ENCODE assay signal across 28 cellular contexts in the genomic region with DNA sequence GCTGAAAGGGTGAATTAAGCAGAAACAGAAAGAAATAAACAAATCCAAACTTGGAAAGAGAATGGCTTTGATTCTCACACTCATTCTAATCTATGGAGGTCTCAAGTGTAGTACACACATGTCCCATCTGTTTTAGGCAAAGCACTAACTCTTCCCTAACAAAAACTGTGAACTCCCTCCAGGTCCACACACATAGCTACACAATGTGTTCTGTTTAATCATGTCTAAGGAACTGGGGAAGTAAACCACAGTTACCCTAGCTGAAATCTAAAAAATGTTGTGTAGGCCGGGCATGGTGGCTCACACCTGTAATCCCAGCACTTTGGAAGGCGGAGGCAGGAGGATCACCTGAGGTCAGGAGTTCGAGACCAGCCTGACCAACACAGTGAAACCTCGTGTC.
A peak's percentile ranks its signal among the peaks of the same experiment; 100 is the strongest.
DNase-seq lines count a peak whose midpoint lies in the region; ATAC-seq, FAIRE-seq and TF ChIP-seq lines count a peak whose summit lies in the region.
"Had no signal": no experiment of that assay in that cellular context is flagged by ENCODE, and none has a peak within 500 bp of the region (broad histone marks: within the 10 kb centered on the region; RNA-seq: fewer than 3 reads in every experiment).

No MANE protein-coding gene starts in this region.

- no peak overlapping the region for H4K8ac ChIP-seq in mesenchymal stem cell (ENCODE audit: low read length)

- H3K27me3 ChIP-seq in heart right ventricle (no peaks in the 10 kb centered on the region), astrocyte (ENCODE audit: insufficient read depth, low read length) (no peaks in the 10 kb centered on the region), mesenchymal stem cell (ENCODE audit: control insufficient read depth in 1 of 2, insufficient read depth in 1 of 2, low read length in 2 of 2) (no peaks in the 10 kb centered on the region)
- H3K27me3 ChIP-seq: BE2C, body of pancreas, neural progenitor cell had no signal

- TF ChIP-seq CTCF in heart right ventricle (IDR thresholded peaks at IDR 0.05) (no peak), astrocyte (IDR thresholded peaks at IDR 0.05; ENCODE audit: insufficient read depth, low read depth, low read length) (no peak)

- H2BK5ac ChIP-seq in mesenchymal stem cell (ENCODE audit: low read depth, low read length, poor library complexity, severe bottlenecking) = no peak overlapping the region

- peaks cover 0 to 15% (median 0%) of the 10 kb centered on the region in 9 donors for H3K4me1 ChIP-seq in heart right ventricle
- H3K4me1 ChIP-seq in astrocyte (ENCODE audit: insufficient read depth, low read length) = peaks cover 37% of the 10 kb centered on the region
- H3K4me1 ChIP-seq in mesenchymal stem cell (ENCODE audit: control insufficient read depth, insufficient read depth, low read depth, low read length) = peaks cover 1% of the 10 kb centered on the region
- H3K4me1 ChIP-seq: BE2C, body of pancreas, neural progenitor cell had no signal

- H3K23ac ChIP-seq in mesenchymal stem cell (ENCODE audit: low read length in 2 of 2) = no peak overlapping the region

- H3K9me3 ChIP-seq in heart right ventricle (no peaks in the 10 kb centered on the region), astrocyte (ENCODE audit: insufficient read depth, low read depth, low read length) (no peaks in the 10 kb centered on the region), mesenchymal stem cell (ENCODE audit: control insufficient read depth, low read length) (no peaks in the 10 kb centered on the region)
- H3K9me3 ChIP-seq: BE2C, body of pancreas had no signal

- ATAC-seq in heart right ventricle = no peak
- ATAC-seq in left cardiac atrium = no peak
- ATAC-seq in GM18870 (IDR thresholded peaks at IDR 0.05; ENCODE audit: unreplicated experiment) = no peak
- ATAC-seq: activated CD4-positive, alpha-beta T cell treated with anti-CD3 and anti-CD28 coated beads for 36 hours; activated CD8-positive, alpha-beta T cell treated with anti-CD3 and anti-CD28 coated beads, Interleukin-2, amount 10 ng/mL, durations not matched to agents 7 days and 5 days; body of pancreas; Right ventricle myocardium inferior; stimulated activated memory B cell treated with anti-CD40 and anti-IgM and Interleukin-4, amounts not matched to agents 10 μg/mL and 1 μg/mL and 100 μg/mL, for 72 hours had no signal

- H3K4me3 Mint-ChIP-seq in astrocyte (ENCODE audit: unreplicated experiment) = no peak overlapping the region
- H3K4me3 Mint-ChIP-seq: activated CD4-positive, alpha-beta T cell treated with anti-CD3 and anti-CD28 coated beads for 36 hours; activated CD8-positive, alpha-beta T cell treated with anti-CD3 and anti-CD28 coated beads, Interleukin-2, amount 10 ng/mL, durations not matched to agents 7 days and 5 days; CD8-positive, alpha-beta memory T cell; neural progenitor cell; stimulated activated memory B cell treated with anti-CD40 and anti-IgM and Interleukin-4, amounts not matched to agents 10 μg/mL and 1 μg/mL and 100 μg/mL, for 72 hours; T-helper 2 cell treated with Interferon-gamma antibody and Interleukin-4, amounts not matched to agents 5 μg/mL and 100 μg/mL, for 36 hours had no signal

- peak overlapping the region; percentile 74 to 85 for H3K18ac ChIP-seq in mesenchymal stem cell (ENCODE audit: low read depth in 1 of 2, low read length in 2 of 2)

- H3K9ac ChIP-seq in astrocyte (ENCODE audit: low read length) (peak overlapping the region; percentile 35), mesenchymal stem cell (ENCODE audit: low read length) (peak overlapping the region; percentile 70)
- H3K9ac ChIP-seq: neural progenitor cell had no signal

- no peak overlapping the region for H2BK120ac ChIP-seq in mesenchymal stem cell (ENCODE audit: low read depth, low read length)

- H3K4me1 Mint-ChIP-seq in astrocyte (ENCODE audit: low read depth, unreplicated experiment) = peaks cover 41% of the 10 kb centered on the region
- H3K4me1 Mint-ChIP-seq: CD8-positive, alpha-beta memory T cell; stimulated activated memory B cell treated with anti-CD40 and anti-IgM and Interleukin-4, amounts not matched to agents 10 μg/mL and 1 μg/mL and 100 μg/mL, for 72 hours had no signal

- peak overlapping the region; percentile 24 to 81 for H3K4ac ChIP-seq in mesenchymal stem cell (ENCODE audit: low read depth in 1 of 2, low read length in 2 of 2)

- H3K4me3 ChIP-seq in heart right ventricle = no peak overlapping the region
- H3K4me3 ChIP-seq in astrocyte (ENCODE audit: insufficient read depth, low read depth, low read length) = no peak overlapping the region
- no peak overlapping the region for H3K4me3 ChIP-seq in mesenchymal stem cell (ENCODE audit: insufficient read depth in 1 of 2, low read depth in 1 of 2, low read length in 2 of 2)
- H3K4me3 ChIP-seq: body of pancreas, neural progenitor cell had no signal

- DNase-seq in heart right ventricle = no peak
- no peak for DNase-seq in left cardiac atrium
- DNase-seq in astrocyte (ENCODE audit: low read depth) = no peak
- DNase-seq in mesenchymal stem cell = no peak
- no peak for DNase-seq in HPDE6-E6E7 (ENCODE audit: extremely low spot score)
- no peak for DNase-seq in GM03348 (ENCODE audit: low spot score)
- no peak for DNase-seq in RPMI8226
- DNase-seq: activated CD4-positive, alpha-beta T cell treated with anti-CD3 and anti-CD28 coated beads for 36 hours; activated CD8-positive, alpha-beta T cell treated with anti-CD3 and anti-CD28 coated beads, Interleukin-2, amount 10 ng/mL, durations not matched to agents 7 days and 5 days; activated gamma-delta T cell; BE2C; body of pancreas; CD8-positive, alpha-beta memory T cell; head of caudate nucleus; NCI-H1105 treated with DMSO at 0.1 percent for 48 hours; NCI-H2029 treated with DMSO at 0.1 percent for 48 hours; NCI-H226; NCI-H748 treated with DMSO at 0.1 percent for 48 hours; posterior cingulate gyrus; right cardiac atrium; stimulated activated CD4-positive, alpha-beta T cell treated with anti-CD3 and anti-CD28 coated beads, Interleukin-4, amount 100 ng/mL, for 4 hours had no signal

- H3K36me3 ChIP-seq in heart right ventricle = no peaks in the 10 kb centered on the region
- no peaks in the 10 kb centered on the region for H3K36me3 ChIP-seq in astrocyte (ENCODE audit: insufficient read depth, low read length)
- no peaks in the 10 kb centered on the region for H3K36me3 ChIP-seq in mesenchymal stem cell (ENCODE audit: control insufficient read depth in 1 of 2, insufficient read depth in 2 of 2, low read depth in 1 of 2, low read length in 2 of 2)
- H3K36me3 ChIP-seq: BE2C, neural progenitor cell had no signal

- peak overlapping the region; percentile 82 to 83 for H2BK12ac ChIP-seq in mesenchymal stem cell (ENCODE audit: low read length in 2 of 2)

- H2AFZ ChIP-seq in astrocyte (ENCODE audit: low read depth, low read length) (no peak overlapping the region), mesenchymal stem cell (ENCODE audit: low read depth, low read length) (no peak overlapping the region)
- H2AFZ ChIP-seq: neural progenitor cell had no signal

- H3K14ac ChIP-seq in mesenchymal stem cell (ENCODE audit: low read length in 2 of 2) = no peak overlapping the region

- H3K4me2 ChIP-seq in astrocyte (ENCODE audit: low read length) = peak overlapping the region; percentile 72
- no peak overlapping the region for H3K4me2 ChIP-seq in mesenchymal stem cell (ENCODE audit: low read length, poor library complexity, severe bottlenecking)
- H3K4me2 ChIP-seq: neural progenitor cell had no signal

- no peak overlapping the region for H4K91ac ChIP-seq in mesenchymal stem cell (ENCODE audit: low read length)

- no peaks in the 10 kb centered on the region for H3K79me2 ChIP-seq in astrocyte (ENCODE audit: insufficient read depth, low read length)

- H3K27ac Mint-ChIP-seq in astrocyte (ENCODE audit: unreplicated experiment) = peak overlapping the region; percentile 82
- H3K27ac Mint-ChIP-seq: activated CD4-positive, alpha-beta T cell treated with anti-CD3 and anti-CD28 coated beads for 36 hours; activated CD8-positive, alpha-beta T cell treated with anti-CD3 and anti-CD28 coated beads, Interleukin-2, amount 10 ng/mL, durations not matched to agents 7 days and 5 days; CD8-positive, alpha-beta memory T cell; neural progenitor cell; stimulated activated memory B cell treated with anti-CD40 and anti-IgM and Interleukin-4, amounts not matched to agents 10 μg/mL and 1 μg/mL and 100 μg/mL, for 72 hours; T-helper 2 cell treated with Interferon-gamma antibody and Interleukin-4, amounts not matched to agents 5 μg/mL and 100 μg/mL, for 36 hours had no signal

- H3K36me3 Mint-ChIP-seq in astrocyte (ENCODE audit: low read depth, unreplicated experiment) = no peaks in the 10 kb centered on the region
- H3K36me3 Mint-ChIP-seq: CD8-positive, alpha-beta memory T cell; neural progenitor cell; stimulated activated memory B cell treated with anti-CD40 and anti-IgM and Interleukin-4, amounts not matched to agents 10 μg/mL and 1 μg/mL and 100 μg/mL, for 72 hours had no signal

- 85 to 93% methylated on average over 4 of the region's 4 CpGs for WGBS in heart right ventricle, 2 donors
- 84% methylated on average over 4 of the region's 4 CpGs for WGBS in mesenchymal stem cell

- no peak for FAIRE-seq in astrocyte (lab: Jason Lieb, UNC)
- FAIRE-seq: A204.1, urothelium cell line had no signal

- no peaks in the 10 kb centered on the region for H3K27me3 Mint-ChIP-seq in astrocyte (ENCODE audit: low read depth, unreplicated experiment)
- H3K27me3 Mint-ChIP-seq: stimulated activated memory B cell treated with anti-CD40 and anti-IgM and Interleukin-4, amounts not matched to agents 10 μg/mL and 1 μg/mL and 100 μg/mL, for 72 hours had no signal

- no peaks in the 10 kb centered on the region for H4K20me1 ChIP-seq in astrocyte (ENCODE audit: insufficient read depth, low read length)

- no peaks in the 10 kb centered on the region for H3K79me1 ChIP-seq in mesenchymal stem cell (replicated peaks; ENCODE audit: low read length, poor library complexity, severe bottlenecking)

- peak overlapping the region; percentile 52 for H2BK15ac ChIP-seq in mesenchymal stem cell (ENCODE audit: low read depth, poor library complexity, severe bottlenecking)

- peak overlapping the region in 6 of 10 donors; percentile 11 to 65 (median 54) for H3K27ac ChIP-seq in heart right ventricle
- peak overlapping the region; percentile 88 for H3K27ac ChIP-seq in astrocyte (ENCODE audit: low read depth, low read length)
- H3K27ac ChIP-seq in mesenchymal stem cell (ENCODE audit: low read length, poor library complexity, severe bottlenecking) = peak overlapping the region; percentile 35
- H3K27ac ChIP-seq: body of pancreas, neural progenitor cell had no signal

- H2AK5ac ChIP-seq in mesenchymal stem cell (ENCODE audit: low read length, severe bottlenecking) = peak overlapping the region; percentile 85

- no peaks in the 10 kb centered on the region for H3K9me3 Mint-ChIP-seq in astrocyte (ENCODE audit: unreplicated experiment)
- H3K9me3 Mint-ChIP-seq: CD8-positive, alpha-beta memory T cell; neural progenitor cell; stimulated activated memory B cell treated with anti-CD40 and anti-IgM and Interleukin-4, amounts not matched to agents 10 μg/mL and 1 μg/mL and 100 μg/mL, for 72 hours; T-helper 2 cell treated with Interferon-gamma antibody and Interleukin-4, amounts not matched to agents 5 μg/mL and 100 μg/mL, for 36 hours had no signal

- intact Hi-C loops in heart right ventricle (cut with DNase I) (loop anchor here in 1 of 10 donors (5.0 kb wide), 1 partner anchor 1026 kb away; no protein-coding TSS in a partner anchor), left cardiac atrium (cut with DNase I) (no loop called here)

Comparison
In these comparisons a context has a peak if more than half of its experiments do, and no peak if none do; other contexts are left out.
1. H3K27ac ChIP-seq: peak in every context shown above with its lines; median percentile 88 in astrocyte; 54 in heart right ventricle; 35 in mesenchymal stem cell.